ENCODE assay signal across 25 cellular contexts in the genomic region with DNA sequence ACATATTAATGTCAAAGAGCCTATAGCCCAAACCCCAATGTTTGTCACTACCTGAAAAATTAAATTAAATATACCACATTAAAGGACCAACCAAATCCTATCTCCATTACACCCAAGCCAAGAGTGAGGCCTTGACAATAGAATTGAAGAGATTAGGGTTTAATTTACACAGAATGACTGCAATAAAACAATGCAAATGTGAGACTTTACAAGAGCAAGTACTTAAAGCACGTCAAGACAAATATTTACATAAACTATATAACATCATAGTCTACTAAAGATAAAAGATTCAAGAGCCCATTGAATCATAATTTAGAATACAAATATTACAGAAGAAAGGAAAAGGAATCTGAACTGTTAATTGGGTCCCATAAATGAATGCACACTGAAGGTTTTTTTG.
"Had no signal": no experiment of that assay in that cellular context is flagged by ENCODE, and none has a peak within 500 bp of the region (broad histone marks: within the 10 kb centered on the region; RNA-seq: fewer than 3 reads in every experiment).

No MANE protein-coding gene starts in this region.

- H3K27me3 ChIP-seq: breast epithelium, Peyer's patch, SJCRH30 had no signal

- H3K9ac ChIP-seq: SK-N-SH had no signal

- H3K4me3 ChIP-seq: breast epithelium, colonic mucosa, Peyer's patch, SJCRH30 had no signal

- H3K9me3 ChIP-seq: breast epithelium, colonic mucosa, Peyer's patch, SJCRH30, SK-N-SH had no signal

- H3K4me2 ChIP-seq: SK-N-SH had no signal

- H3K36me3 ChIP-seq: breast epithelium, colonic mucosa, Peyer's patch, SJCRH30 had no signal

- H3K27ac ChIP-seq: breast epithelium, colonic mucosa, Peyer's patch, RWPE1, SJCRH30 had no signal

- ATAC-seq: activated CD8-positive, alpha-beta memory T cell treated with anti-CD3 and anti-CD28 coated beads, Interleukin-2, amount 10 ng/mL, durations not matched to agents 7 days and 5 days; WTC11 had no signal

- H3K4me1 ChIP-seq: breast epithelium, colonic mucosa, Peyer's patch, SJCRH30 had no signal

- DNase-seq: activated CD4-positive, alpha-beta T cell treated with anti-CD3 and anti-CD28 coated beads for 48 hours; activated CD4-positive, alpha-beta T cell treated with anti-CD3 and anti-CD28 coated beads, Interleukin-2, amount 50 U/mL, for 4 hours; activated CD4-positive, CD25-positive, alpha-beta regulatory T cell treated with anti-CD3 and anti-CD28 coated beads, Interleukin-2, amount 50 U/mL, for 72 hours; activated CD8-positive, alpha-beta memory T cell treated with anti-CD3 and anti-CD28 coated beads, Interleukin-2, amount 10 ng/mL, durations not matched to agents 7 days and 5 days; activated effector memory CD4-positive, alpha-beta T cell treated with Interleukin-2 at 50 U/mL for 16 hours; activated naive CD4-positive, alpha-beta T cell; activated T-cell treated with anti-CD3 and anti-CD28 coated beads, Interleukin-2, amount 50 U/mL, for 24 hours; aorta; caudate nucleus; colonic mucosa; KG1; NCI-H1092; NCI-H1417 treated with DMSO at 0.1 percent for 48 hours; NCI-H187; NCI-H2171; NCI-H2227 treated with DMSO at 0.1 percent for 48 hours; NCI-H446 treated with DMSO at 0.1 percent for 48 hours; NCI-H774; Peyer's patch; Right ventricle myocardium superior; SJCRH30; SK-N-SH had no signal
